ENCODE assay signal across 20 cellular contexts in genomic region chr6:144778056-144778455, GRCh38.
DNase-seq lines count a peak whose midpoint lies in the region; ATAC-seq and TF ChIP-seq lines count a peak whose summit lies in the region.
"Had no signal": no experiment of that assay in that cellular context is flagged by ENCODE, and none has a peak within 500 bp of the region (broad histone marks: within the 10 kb centered on the region; RNA-seq: fewer than 3 reads in every experiment).

No MANE protein-coding gene starts in this region.

- no peak for DNase-seq in stimulated activated naive CD8-positive, alpha-beta T cell treated with anti-CD3 and anti-CD28 coated beads, Interleukin-15, amount 100 ng/mL, for 72 hours
- no peak for DNase-seq in T-helper 17 cell
- no peak for DNase-seq in naive thymus-derived CD4-positive, alpha-beta T cell
- no peak for DNase-seq in GM13977 (ENCODE audit: low spot score)
- DNase-seq in middle frontal gyrus (ENCODE audit: extremely low spot score, low spot score): no peak
- no peak for DNase-seq in Ammon's horn (ENCODE audit: low spot score)
- DNase-seq in MV-4-11 (lab: John Stamatoyannopoulos, UW): no peak
- DNase-seq: DND-41, GOT3, NCI-H1417, NCI-H187 treated with DMSO at 0.1 percent for 48 hours, NCI-H2171, NCI-H446, NCI-H69, SHP77, SK-N-SH had no signal

- H3K4me1 ChIP-seq in naive thymus-derived CD4-positive, alpha-beta T cell (ENCODE audit: control insufficient read depth in 2 of 2, insufficient read depth in 2 of 2, low read length in 2 of 2): no peaks in the 10 kb centered on the region

- no peak overlapping the region for H3K4me3 ChIP-seq in naive thymus-derived CD4-positive, alpha-beta T cell (ENCODE audit: low read length)
- H3K4me3 ChIP-seq: GM12878 had no signal

- H3K4me3 Mint-ChIP-seq in stimulated activated naive CD8-positive, alpha-beta T cell treated with anti-CD3 and anti-CD28 coated beads, Interleukin-15, Interleukin-2, amounts not matched to agents 100 ng/mL and 50 ng/mL, for 24 hours: no peak overlapping the region
- no peak overlapping the region for H3K4me3 Mint-ChIP-seq in stimulated activated naive CD8-positive, alpha-beta T cell treated with anti-CD3 and anti-CD28 coated beads, Interleukin-15, amount 100 ng/mL, for 72 hours
- H3K4me3 Mint-ChIP-seq in T-helper 17 cell: no peak overlapping the region
- no peak overlapping the region for H3K4me3 Mint-ChIP-seq in naive thymus-derived CD4-positive, alpha-beta T cell
- H3K4me3 Mint-ChIP-seq: CD14-positive monocyte, IgD-negative memory B cell had no signal

- ATAC-seq in stimulated activated naive CD8-positive, alpha-beta T cell treated with anti-CD3 and anti-CD28 coated beads, Interleukin-15, amount 100 ng/mL, for 72 hours: no peak
- ATAC-seq in T-helper 17 cell: no peak
- no peak for ATAC-seq in naive thymus-derived CD4-positive, alpha-beta T cell
- ATAC-seq: GM12878 had no signal

- intact Hi-C loops in naive thymus-derived CD4-positive, alpha-beta T cell (cut with micrococcal nuclease): loop anchor here in 1 of 2 donors (5.0 kb wide), 1 partner anchor 196 kb away; no protein-coding TSS in a partner anchor

- no peaks in the 10 kb centered on the region for H3K27me3 ChIP-seq in naive thymus-derived CD4-positive, alpha-beta T cell (ENCODE audit: control insufficient read depth in 2 of 2, insufficient read depth in 2 of 2, low read length in 2 of 2)

- POLR2A ChIA-PET in naive thymus-derived CD4-positive, alpha-beta T cell (lab: Charles Lee): no interaction called here

- TF ChIP-seq CTCF in GM13977 (IDR thresholded peaks at IDR 0.05; ENCODE audit: extremely low read depth, insufficient read depth, missing control alignments): no peak

- no peak overlapping the region for H3K27ac ChIP-seq in naive thymus-derived CD4-positive, alpha-beta T cell (ENCODE audit: low read depth, low read length)

- H3K9me3 ChIP-seq in T-helper 17 cell (ENCODE audit: control insufficient read depth, low read length, poor library complexity, severe bottlenecking): no peaks in the 10 kb centered on the region
- no peaks in the 10 kb centered on the region for H3K9me3 ChIP-seq in naive thymus-derived CD4-positive, alpha-beta T cell (ENCODE audit: control insufficient read depth in 2 of 3, low read length in 3 of 3)
- H3K9me3 ChIP-seq: SK-N-SH had no signal

- H3K36me3 Mint-ChIP-seq in stimulated activated naive CD8-positive, alpha-beta T cell treated with anti-CD3 and anti-CD28 coated beads, Interleukin-15, Interleukin-2, amounts not matched to agents 100 ng/mL and 50 ng/mL, for 24 hours (ENCODE audit: low read depth): peaks cover 57% of the 10 kb centered on the region
- H3K36me3 Mint-ChIP-seq in T-helper 17 cell (ENCODE audit: low read depth): peaks cover 35% of the 10 kb centered on the region
- peaks cover 41 to 68% (median 63%) of the 10 kb centered on the region in 5 donors for H3K36me3 Mint-ChIP-seq in naive thymus-derived CD4-positive, alpha-beta T cell

- H3K36me3 ChIP-seq in naive thymus-derived CD4-positive, alpha-beta T cell (ENCODE audit: control insufficient read depth in 2 of 3, insufficient read depth in 3 of 3, low read length in 3 of 3): peaks cover 1 to 36% (median 14%) of the 10 kb centered on the region in 3 experiments

- in situ Hi-C loops in GM13977 (cut with MboI; ENCODE audit: low pct_unique_long_range_greater_than_20kb, low sequenced_read_pairs, unreplicated experiment): no loop called here

- no peaks in the 10 kb centered on the region for H3K9me3 Mint-ChIP-seq in stimulated activated naive CD8-positive, alpha-beta T cell treated with anti-CD3 and anti-CD28 coated beads, Interleukin-15, Interleukin-2, amounts not matched to agents 100 ng/mL and 50 ng/mL, for 24 hours
- no peaks in the 10 kb centered on the region for H3K9me3 Mint-ChIP-seq in stimulated activated naive CD8-positive, alpha-beta T cell treated with anti-CD3 and anti-CD28 coated beads, Interleukin-15, amount 100 ng/mL, for 72 hours
- H3K9me3 Mint-ChIP-seq in naive thymus-derived CD4-positive, alpha-beta T cell: no peaks in the 10 kb centered on the region
- H3K9me3 Mint-ChIP-seq: CD14-positive monocyte, IgD-negative memory B cell had no signal

- no peaks in the 10 kb centered on the region for H3K27me3 Mint-ChIP-seq in stimulated activated naive CD8-positive, alpha-beta T cell treated with anti-CD3 and anti-CD28 coated beads, Interleukin-15, Interleukin-2, amounts not matched to agents 100 ng/mL and 50 ng/mL, for 24 hours
- H3K27me3 Mint-ChIP-seq in stimulated activated naive CD8-positive, alpha-beta T cell treated with anti-CD3 and anti-CD28 coated beads, Interleukin-15, amount 100 ng/mL, for 72 hours: no peaks in the 10 kb centered on the region
- no peaks in the 10 kb centered on the region for H3K27me3 Mint-ChIP-seq in T-helper 17 cell
- H3K27me3 Mint-ChIP-seq in naive thymus-derived CD4-positive, alpha-beta T cell: no peaks in the 10 kb centered on the region
- H3K27me3 Mint-ChIP-seq: IgD-negative memory B cell had no signal

- peaks cover 4% of the 10 kb centered on the region for H3K4me1 Mint-ChIP-seq in stimulated activated naive CD8-positive, alpha-beta T cell treated with anti-CD3 and anti-CD28 coated beads, Interleukin-15, Interleukin-2, amounts not matched to agents 100 ng/mL and 50 ng/mL, for 24 hours (ENCODE audit: low read depth)
- H3K4me1 Mint-ChIP-seq in stimulated activated naive CD8-positive, alpha-beta T cell treated with anti-CD3 and anti-CD28 coated beads, Interleukin-15, amount 100 ng/mL, for 72 hours: no peaks in the 10 kb centered on the region
- H3K4me1 Mint-ChIP-seq in T-helper 17 cell: peaks cover 29% of the 10 kb centered on the region
- peaks cover 0 to 17% (median 4%) of the 10 kb centered on the region in 7 donors for H3K4me1 Mint-ChIP-seq in naive thymus-derived CD4-positive, alpha-beta T cell

- peak overlapping the region; percentile 34 for H3K27ac Mint-ChIP-seq in stimulated activated naive CD8-positive, alpha-beta T cell treated with anti-CD3 and anti-CD28 coated beads, Interleukin-15, Interleukin-2, amounts not matched to agents 100 ng/mL and 50 ng/mL, for 24 hours
- no peak overlapping the region for H3K27ac Mint-ChIP-seq in stimulated activated naive CD8-positive, alpha-beta T cell treated with anti-CD3 and anti-CD28 coated beads, Interleukin-15, amount 100 ng/mL, for 72 hours
- peak overlapping the region; percentile 49 for H3K27ac Mint-ChIP-seq in T-helper 17 cell
- peak overlapping the region in 6 of 9 donors; percentile 11 to 80 (median 24) for H3K27ac Mint-ChIP-seq in naive thymus-derived CD4-positive, alpha-beta T cell
- H3K27ac Mint-ChIP-seq: IgD-negative memory B cell had no signal

- CTCF ChIA-PET in naive thymus-derived CD4-positive, alpha-beta T cell (lab: Charles Lee): interaction anchor here (0.8 kb wide), 1 partner anchor 9 kb away, joined by 4 read pairs; no protein-coding TSS in a partner anchor

Comparison
In these comparisons a context has a peak if more than half of its experiments do, and no peak if none do; other contexts are left out.
1. H3K27ac Mint-ChIP-seq: peak in stimulated activated naive CD8-positive, alpha-beta T cell treated with anti-CD3 and anti-CD28 coated beads, Interleukin-15, Interleukin-2, amounts not matched to agents 100 ng/mL and 50 ng/mL, for 24 hours (single experiment), T-helper 17 cell (single experiment) and naive thymus-derived CD4-positive, alpha-beta T cell (6 of 9); none in stimulated activated naive CD8-positive, alpha-beta T cell treated with anti-CD3 and anti-CD28 coated beads, Interleukin-15, amount 100 ng/mL, for 72 hours (0 of 2).